In the genomic region with DNA sequence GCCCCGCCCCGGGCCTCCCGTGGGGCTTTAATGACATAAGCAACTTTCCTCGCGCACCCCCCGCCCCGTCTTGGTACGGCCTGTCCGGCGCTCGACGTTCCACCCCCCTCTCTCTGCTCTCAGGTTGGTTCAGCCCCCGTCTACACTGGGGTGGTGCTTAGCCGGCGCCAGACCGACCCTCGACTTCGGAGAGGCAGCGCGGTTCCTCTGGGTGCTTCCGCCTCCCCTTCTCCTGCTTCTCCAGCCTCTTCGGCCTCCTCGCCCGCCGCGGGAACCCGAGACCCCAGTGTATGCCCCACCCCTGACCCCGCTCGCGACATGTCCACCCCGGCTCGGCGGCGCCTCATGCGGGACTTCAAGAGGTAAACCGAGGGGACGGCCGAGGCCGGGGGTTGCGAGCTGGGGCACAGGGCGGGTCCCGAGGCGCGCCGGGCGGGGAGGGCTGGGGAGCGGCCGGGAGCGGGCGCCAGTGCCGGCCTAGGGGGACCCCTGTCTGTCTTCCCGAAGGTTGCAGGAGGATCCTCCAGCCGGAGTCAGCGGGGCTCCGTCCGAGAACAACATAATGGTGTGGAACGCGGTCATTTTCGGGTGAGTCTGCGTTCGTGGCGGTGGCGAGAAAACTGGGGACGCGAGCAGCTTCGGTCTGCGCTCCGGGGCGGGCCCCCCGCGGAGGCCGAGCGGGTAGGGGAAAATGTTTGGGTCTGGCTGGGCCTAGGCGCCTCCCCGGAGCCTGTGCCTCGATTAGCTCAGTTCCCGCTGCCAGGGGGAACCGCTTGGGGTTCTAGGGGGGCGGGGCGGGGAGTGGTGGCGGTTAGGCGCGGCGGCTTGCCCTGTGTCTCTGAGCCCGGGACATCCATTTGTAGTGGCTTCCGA, we compare ENCODE assay signal across 8 cellular contexts. TPM values are rescaled to one million over a fixed set of nuclear protein-coding genes. Genes with fewer than 3 reads are reported as not detected.
A peak's percentile ranks its signal among the peaks of the same experiment; 100 is the strongest.
DNase-seq lines count a peak whose midpoint lies in the region; ATAC-seq and TF ChIP-seq lines count a peak whose summit lies in the region.

Gene UBE2A, plus strand, starts transcription at position 170 of the 873 bp plus-strand sequence. Its CDS starts 149 bp downstream, at position 319.

- peak within 1 kb of the TSS; percentile 69 for H3K4me3 ChIP-seq in Jurkat, Clone E6-1 (ENCODE audit: low read length)
- H3K4me3 ChIP-seq in mucosa of descending colon: peak within 1 kb of the TSS; percentile 44

- H3K27ac ChIP-seq in epithelial cell of prostate: peak within 1 kb of the TSS; percentile 61

- no peaks in the 10 kb centered on the region for H3K9me3 ChIP-seq in mucosa of descending colon

- H3K36me3 ChIP-seq in mucosa of descending colon (ENCODE audit: low read depth): no peaks in the 10 kb centered on the region

- intact Hi-C loops in mucosa of descending colon (cut with DNase I, micrococcal nuclease): no loop called here

- peaks cover 5% of the 10 kb centered on the region for H3K4me1 ChIP-seq in mucosa of descending colon (ENCODE audit: low read depth)

- DNase-seq in DMS53 (lab: John Stamatoyannopoulos, UW) (peak; percentile 95), OCI-M2 (lab: John Stamatoyannopoulos, UW; ENCODE audit: unreplicated experiment) (peak; percentile 11), activated T-cell treated with anti-CD3 and anti-CD28 coated beads for 4 hours (peak; percentile 83), epithelial cell of prostate (ENCODE audit: low read depth, low spot score) (peak; percentile 27), mucosa of descending colon (peak; percentile 91 to 94 (median 92))
- peak; percentile 90 for DNase-seq in Jurkat, Clone E6-1 (ENCODE audit: low read depth, low spot score)
- peak; percentile 83 for DNase-seq in stimulated activated CD8-positive, alpha-beta memory T cell treated with anti-CD3 and anti-CD28 coated beads, Interleukin-4, amount 100 ng/mL, for 24 hours (ENCODE audit: low read depth)

- ATAC-seq in GM21619 (IDR thresholded peaks at IDR 0.05; ENCODE audit: unreplicated experiment): peak; percentile 77
- peak; percentile 97 for ATAC-seq in mucosa of descending colon

- peak; percentile 24 for TF ChIP-seq CTCF in mucosa of descending colon (IDR thresholded peaks at IDR 0.05)

RNA-seq across cellular contexts. Expression of gene UBE2A, which starts in this region (rescaled TPM):
- 121 TPM for polyA plus RNA-seq in Jurkat, Clone E6-1 (2012; ENCODE audit: insufficient read depth, insufficient read length)
- total RNA-seq in mucosa of descending colon: 10 to 100 TPM; 72.1 to 81.6 (median 79.4) TPM

Comparison
In these comparisons a context has a peak if more than half of its experiments do, and no peak if none do; other contexts are left out.
1. Peak in every context shown above with its lines: DNase-seq, ATAC-seq, H3K4me3 ChIP-seq and H3K27ac ChIP-seq.
2. DNase-seq: peak in every context shown above with its lines; median percentile 95 in DMS53; 92 in mucosa of descending colon; 90 in Jurkat, Clone E6-1; 83 in activated T-cell treated with anti-CD3 and anti-CD28 coated beads for 4 hours; 83 in stimulated activated CD8-positive, alpha-beta memory T cell treated with anti-CD3 and anti-CD28 coated beads, Interleukin-4, amount 100 ng/mL, for 24 hours; 27 in epithelial cell of prostate; 11 in OCI-M2.